Comparison of ENCODE assay signal across 8 cellular contexts in genomic region chr16:81181013-81181720, GRCh38. TPM values are rescaled to one million over a fixed set of nuclear protein-coding genes. Genes with fewer than 3 reads are reported as not detected.
A peak's percentile ranks its signal among the peaks of the same experiment; 100 is the strongest.
DNase-seq lines count a peak whose midpoint lies in the region; ATAC-seq and TF ChIP-seq lines count a peak whose summit lies in the region.

No MANE protein-coding gene starts in this region.

- H3K36me3 Mint-ChIP-seq in activated T-helper 2 cell treated with anti-CD3 and anti-CD28 coated beads, Interferon-gamma antibody, Interleukin-2, Interleukin-4, amounts not matched to agents 10 μg/mL and 5 μg/mL and 100 μg/mL, durations not matched to agents 14 hours and 24 hours and 36 hours (ENCODE audit: low read depth), result no peaks in the 10 kb centered on the region

- TF ChIP-seq CTCF in A673 (conservative IDR thresholded peaks at IDR 0.05; ENCODE audit: low read depth, low read length), result no peak
- TF ChIP-seq CTCF in smooth muscle cell (IDR thresholded peaks at IDR 0.05; ENCODE audit: borderline replicate concordance, insufficient read depth, poor library complexity, severe bottlenecking), result no peak

- no peaks in the 10 kb centered on the region for H3K27me3 ChIP-seq in A673 (replicated peaks; ENCODE audit: insufficient read depth, low read depth, low read length, poor library complexity)
- H3K27me3 ChIP-seq in HUES64 (ENCODE audit: insufficient read depth, low read length), result no peaks in the 10 kb centered on the region
- H3K27me3 ChIP-seq in iPS-15b (ENCODE audit: control insufficient read depth, insufficient read depth, low read length), result no peaks in the 10 kb centered on the region
- H3K27me3 ChIP-seq in smooth muscle cell (ENCODE audit: low read depth), result no peaks in the 10 kb centered on the region

- H3K27me3 Mint-ChIP-seq in activated T-helper 2 cell treated with anti-CD3 and anti-CD28 coated beads, Interferon-gamma antibody, Interleukin-2, Interleukin-4, amounts not matched to agents 10 μg/mL and 5 μg/mL and 100 μg/mL, durations not matched to agents 14 hours and 24 hours and 36 hours (ENCODE audit: low read depth), result no peaks in the 10 kb centered on the region

- no peak for ATAC-seq in HG02938 (IDR thresholded peaks at IDR 0.05; ENCODE audit: unreplicated experiment)
- no peak for ATAC-seq in HG03196 (IDR thresholded peaks at IDR 0.05; ENCODE audit: unreplicated experiment)

- intact Hi-C loops in A673 (cut with micrococcal nuclease; ENCODE audit: unreplicated experiment), result no loop called here
- intact Hi-C loops in activated T-helper 2 cell treated with anti-CD3 and anti-CD28 coated beads, Interferon-gamma antibody, Interleukin-2, Interleukin-4, amounts not matched to agents 10 μg/mL and 5 μg/mL and 100 μg/mL, durations not matched to agents 14 hours and 24 hours and 36 hours (cut with micrococcal nuclease), result no loop called here

- H3K9me3 ChIP-seq in A673 (ENCODE audit: low read depth, low read length, poor library complexity, severe bottlenecking) (no peaks in the 10 kb centered on the region), HUES64 (ENCODE audit: insufficient read depth, low read depth, low read length) (no peaks in the 10 kb centered on the region), iPS-15b (ENCODE audit: control insufficient read depth, insufficient read depth, low read length) (no peaks in the 10 kb centered on the region), smooth muscle cell (replicated peaks; ENCODE audit: low read depth) (no peaks in the 10 kb centered on the region)

- no peak overlapping the region for H2AFZ ChIP-seq in smooth muscle cell (ENCODE audit: low read depth)

- H3K79me2 ChIP-seq in smooth muscle cell (ENCODE audit: low read depth), result no peaks in the 10 kb centered on the region

- H3K4me1 ChIP-seq in A673 (ENCODE audit: insufficient read depth, low read length, poor library complexity, severe bottlenecking), result peaks cover 7% of the 10 kb centered on the region
- H3K4me1 ChIP-seq in HUES64 (ENCODE audit: insufficient read depth, low read length), result peaks cover 7% of the 10 kb centered on the region; the same call in 1 of the 2 replicates
- no peaks in the 10 kb centered on the region for H3K4me1 ChIP-seq in iPS-15b (ENCODE audit: control insufficient read depth, insufficient read depth, low read length)
- H3K4me1 ChIP-seq in smooth muscle cell (ENCODE audit: low read depth), result peaks cover 4% of the 10 kb centered on the region

- 28% methylated on average over 13 of the region's 13 CpGs for WGBS in HUES64
- 16% methylated on average over 13 of the region's 13 CpGs for WGBS in smooth muscle cell (ENCODE audit: low lambda C conversion rate)

- H3K9ac ChIP-seq in HUES64 (ENCODE audit: low read depth, low read length) (peak overlapping the region; percentile 2; the same call in 1 of the 2 replicates), iPS-15b (ENCODE audit: low read depth, low read length) (no peak overlapping the region), smooth muscle cell (ENCODE audit: low read depth) (no peak overlapping the region)

- H3K4me3 ChIP-seq in A673 (ENCODE audit: low read depth, low read length, poor library complexity, severe bottlenecking) (no peak overlapping the region), HUES64 (ENCODE audit: low read length) (peak overlapping the region; percentile 45), iPS-15b (ENCODE audit: low read depth, low read length) (peak overlapping the region; percentile 24), smooth muscle cell (no peak overlapping the region)

- CTCF ChIA-PET in A673 (lab: Charles Lee), result no interaction called here

- H3K27ac ChIP-seq in A673 (ENCODE audit: low read depth, low read length, poor library complexity, severe bottlenecking) (peak overlapping the region; percentile 16), HUES64 (ENCODE audit: low read depth, low read length) (peak overlapping the region; percentile 59), smooth muscle cell (ENCODE audit: low read depth) (peak overlapping the region; percentile 73)

- DNase-seq in A673 (ENCODE audit: low spot score), result peak; percentile 97
- DNase-seq in astrocyte of the hippocampus (ENCODE audit: low read depth, low spot score), result peak; percentile 96
- peak; percentile 52 for DNase-seq in smooth muscle cell (lab: John Stamatoyannopoulos, UW; ENCODE audit: unreplicated experiment)
- no peak for DNase-seq in activated T-helper 2 cell treated with anti-CD3 and anti-CD28 coated beads, Interferon-gamma antibody, Interleukin-2, Interleukin-4, amounts not matched to agents 10 μg/mL and 5 μg/mL and 100 μg/mL, durations not matched to agents 14 hours and 24 hours and 36 hours (ENCODE audit: low spot score)

- POLR2A ChIA-PET in A673 (lab: Charles Lee; ENCODE audit: low non-redundant PET), result no interaction called here

- no peaks in the 10 kb centered on the region for H4K20me1 ChIP-seq in smooth muscle cell (ENCODE audit: low read depth)

- H3K4me3 Mint-ChIP-seq in activated T-helper 2 cell treated with anti-CD3 and anti-CD28 coated beads, Interferon-gamma antibody, Interleukin-2, Interleukin-4, amounts not matched to agents 10 μg/mL and 5 μg/mL and 100 μg/mL, durations not matched to agents 14 hours and 24 hours and 36 hours (ENCODE audit: low read depth), result no peak overlapping the region

- H3K4me1 Mint-ChIP-seq in activated T-helper 2 cell treated with anti-CD3 and anti-CD28 coated beads, Interferon-gamma antibody, Interleukin-2, Interleukin-4, amounts not matched to agents 10 μg/mL and 5 μg/mL and 100 μg/mL, durations not matched to agents 14 hours and 24 hours and 36 hours (ENCODE audit: low read depth), result no peaks in the 10 kb centered on the region

- no TSS peak for BruUV-seq in A673 (replicated peaks; lab: Mats Ljungman, UMichigan)

- H3K36me3 ChIP-seq in A673 (ENCODE audit: insufficient read depth, low read length, poor library complexity, severe bottlenecking), result no peaks in the 10 kb centered on the region
- H3K36me3 ChIP-seq in HUES64 (ENCODE audit: insufficient read depth, low read length), result no peaks in the 10 kb centered on the region
- no peaks in the 10 kb centered on the region for H3K36me3 ChIP-seq in iPS-15b (ENCODE audit: control insufficient read depth, insufficient read depth, low read length)
- H3K36me3 ChIP-seq in smooth muscle cell (ENCODE audit: low read depth), result no peaks in the 10 kb centered on the region

- no peak overlapping the region for H3K4me2 ChIP-seq in smooth muscle cell

- peaks cover 5% of the 10 kb centered on the region for H3F3A ChIP-seq in smooth muscle cell (ENCODE audit: low read depth)

- H3K27ac Mint-ChIP-seq in activated T-helper 2 cell treated with anti-CD3 and anti-CD28 coated beads, Interferon-gamma antibody, Interleukin-2, Interleukin-4, amounts not matched to agents 10 μg/mL and 5 μg/mL and 100 μg/mL, durations not matched to agents 14 hours and 24 hours and 36 hours, result no peak overlapping the region

- H3K9me3 Mint-ChIP-seq in activated T-helper 2 cell treated with anti-CD3 and anti-CD28 coated beads, Interferon-gamma antibody, Interleukin-2, Interleukin-4, amounts not matched to agents 10 μg/mL and 5 μg/mL and 100 μg/mL, durations not matched to agents 14 hours and 24 hours and 36 hours, result no peaks in the 10 kb centered on the region

RNA-seq across cellular contexts. Expression of gene BCO1, which starts 57.3 kb away (rescaled TPM):
- 0.15 and 0.19 TPM in 2 replicates for total RNA-seq in A673 (2021)
- not detected for polyA plus RNA-seq in HUES64 (2013, experiment 1 of 2)
- not detected for polyA plus RNA-seq in HUES64 (2013, experiment 2 of 2)
- not detected in 2 replicates for total RNA-seq in smooth muscle cell
- not detected in 2 replicates for polyA plus RNA-seq in smooth muscle cell
- total RNA-seq in activated T-helper 2 cell treated with anti-CD3 and anti-CD28 coated beads, Interferon-gamma antibody, Interleukin-2, Interleukin-4, amounts not matched to agents 10 μg/mL and 5 μg/mL and 100 μg/mL, durations not matched to agents 14 hours and 24 hours and 36 hours, result not detected in 2 replicates

Comparison
In these comparisons a context has a peak if more than half of its experiments do, and no peak if none do; other contexts are left out.
1. H3K27ac ChIP-seq: peak in every context shown above with its lines; median percentile 73 in smooth muscle cell; 59 in HUES64; 16 in A673.
2. H3K4me3 ChIP-seq: peak in HUES64 (single experiment) and iPS-15b (single experiment); none in A673 (single experiment) and smooth muscle cell (single experiment).